ENCODE assay signal across 9 cellular contexts in genomic region chr4:177051473-177052060, GRCh38.
DNase-seq lines count a peak whose midpoint lies in the region; ATAC-seq lines count a peak whose summit lies in the region.
"Had no signal": no experiment of that assay in that cellular context is flagged by ENCODE, and none has a peak within 500 bp of the region (broad histone marks: within the 10 kb centered on the region; RNA-seq: fewer than 3 reads in every experiment).

No MANE protein-coding gene starts in this region.

- H3K4me3 Mint-ChIP-seq in activated CD4-positive, alpha-beta T cell treated with anti-CD3 and anti-CD28 coated beads, Interleukin-2, amount 10 ng/mL, durations not matched to agents 7 days and 5 days, result no peak overlapping the region
- no peak overlapping the region for H3K4me3 Mint-ChIP-seq in natural killer cell treated with Interleukin-12 subunit alpha and Interleukin-12 subunit beta and Interleukin-15 and Interleukin-18, amount 100 ng/mL, for 72 hours
- H3K4me3 Mint-ChIP-seq: dendritic cell treated with granulocyte-macrophage colony-stimulating factor and Interleukin-4, amounts not matched to agents 40 ng/mL and 50 ng/mL, for 4 days had no signal

- no peaks in the 10 kb centered on the region for H3K9me3 Mint-ChIP-seq in activated CD4-positive, alpha-beta T cell treated with anti-CD3 and anti-CD28 coated beads, Interleukin-2, amount 10 ng/mL, durations not matched to agents 7 days and 5 days
- no peaks in the 10 kb centered on the region for H3K9me3 Mint-ChIP-seq in natural killer cell treated with Interleukin-12 subunit alpha and Interleukin-12 subunit beta and Interleukin-15 and Interleukin-18, amount 100 ng/mL, for 72 hours
- H3K9me3 Mint-ChIP-seq: dendritic cell treated with granulocyte-macrophage colony-stimulating factor and Interleukin-4, amounts not matched to agents 40 ng/mL and 50 ng/mL, for 4 days had no signal

- H3K4me1 Mint-ChIP-seq in activated CD4-positive, alpha-beta T cell treated with anti-CD3 and anti-CD28 coated beads, Interleukin-2, amount 10 ng/mL, durations not matched to agents 7 days and 5 days, result no peaks in the 10 kb centered on the region
- no peaks in the 10 kb centered on the region for H3K4me1 Mint-ChIP-seq in natural killer cell treated with Interleukin-12 subunit alpha and Interleukin-12 subunit beta and Interleukin-15 and Interleukin-18, amount 100 ng/mL, for 72 hours (ENCODE audit: low read depth in 2 of 2)

- ATAC-seq in GM21381 (IDR thresholded peaks at IDR 0.05; ENCODE audit: unreplicated experiment), result peak; percentile 75
- peak; percentile 91 for ATAC-seq in HG03520 (IDR thresholded peaks at IDR 0.05; ENCODE audit: unreplicated experiment)
- ATAC-seq in natural killer cell treated with Interleukin-12 subunit alpha and Interleukin-12 subunit beta and Interleukin-15 and Interleukin-18, amount 100 ng/mL, for 72 hours, result no peak

- no peak overlapping the region for H3K27ac Mint-ChIP-seq in activated CD4-positive, alpha-beta T cell treated with anti-CD3 and anti-CD28 coated beads, Interleukin-2, amount 10 ng/mL, durations not matched to agents 7 days and 5 days
- H3K27ac Mint-ChIP-seq in natural killer cell treated with Interleukin-12 subunit alpha and Interleukin-12 subunit beta and Interleukin-15 and Interleukin-18, amount 100 ng/mL, for 72 hours, result no peak overlapping the region
- H3K27ac Mint-ChIP-seq: dendritic cell treated with granulocyte-macrophage colony-stimulating factor and Interleukin-4, amounts not matched to agents 40 ng/mL and 50 ng/mL, for 4 days had no signal

- POLR2A ChIA-PET in activated CD4-positive, alpha-beta T cell treated with anti-CD3 and anti-CD28 coated beads, Interleukin-2, amount 10 ng/mL, durations not matched to agents 7 days and 5 days (lab: Charles Lee), result no interaction called here

- H3K27me3 Mint-ChIP-seq in activated CD4-positive, alpha-beta T cell treated with anti-CD3 and anti-CD28 coated beads, Interleukin-2, amount 10 ng/mL, durations not matched to agents 7 days and 5 days, result peaks cover 7% of the 10 kb centered on the region
- H3K27me3 Mint-ChIP-seq in natural killer cell treated with Interleukin-12 subunit alpha and Interleukin-12 subunit beta and Interleukin-15 and Interleukin-18, amount 100 ng/mL, for 72 hours, result no peaks in the 10 kb centered on the region
- H3K27me3 Mint-ChIP-seq: dendritic cell treated with granulocyte-macrophage colony-stimulating factor and Interleukin-4, amounts not matched to agents 40 ng/mL and 50 ng/mL, for 4 days had no signal

- CTCF ChIA-PET in activated CD4-positive, alpha-beta T cell treated with anti-CD3 and anti-CD28 coated beads, Interleukin-2, amount 10 ng/mL, durations not matched to agents 7 days and 5 days (lab: Charles Lee), result no interaction called here

- DNase-seq in activated CD4-positive, alpha-beta T cell treated with anti-CD3 and anti-CD28 coated beads, Interleukin-2, amount 10 ng/mL, durations not matched to agents 7 days and 5 days, result peak; percentile 39
- no peak for DNase-seq in activated CD4-positive, alpha-beta T cell treated with anti-CD3 and anti-CD28 coated beads for 4 hours
- DNase-seq in SKM-1 (lab: John Stamatoyannopoulos, UW; ENCODE audit: unreplicated experiment), result peak; percentile 36
- DNase-seq in iPS DF 4.7 (ENCODE audit: extremely low read depth, low spot score), result peak; percentile 60
- DNase-seq in natural killer cell treated with Interleukin-12 subunit alpha and Interleukin-12 subunit beta and Interleukin-15 and Interleukin-18, amount 100 ng/mL, for 72 hours (ENCODE audit: low spot score), result no peak
- DNase-seq in dedifferentiated amniotic fluid mesenchymal stem cell (ENCODE audit: extremely low spot score), result no peak

- H3K36me3 Mint-ChIP-seq in activated CD4-positive, alpha-beta T cell treated with anti-CD3 and anti-CD28 coated beads, Interleukin-2, amount 10 ng/mL, durations not matched to agents 7 days and 5 days (ENCODE audit: low read depth), result no peaks in the 10 kb centered on the region
- H3K36me3 Mint-ChIP-seq in natural killer cell treated with Interleukin-12 subunit alpha and Interleukin-12 subunit beta and Interleukin-15 and Interleukin-18, amount 100 ng/mL, for 72 hours, result no peaks in the 10 kb centered on the region

Comparison
In these comparisons a context has a peak if more than half of its experiments do, and no peak if none do; other contexts are left out.
1. DNase-seq: peak in activated CD4-positive, alpha-beta T cell treated with anti-CD3 and anti-CD28 coated beads, Interleukin-2, amount 10 ng/mL, durations not matched to agents 7 days and 5 days (single experiment), SKM-1 (single experiment) and iPS DF 4.7 (single experiment); none in activated CD4-positive, alpha-beta T cell treated with anti-CD3 and anti-CD28 coated beads for 4 hours (0 of 2), natural killer cell treated with Interleukin-12 subunit alpha and Interleukin-12 subunit beta and Interleukin-15 and Interleukin-18, amount 100 ng/mL, for 72 hours (single experiment) and dedifferentiated amniotic fluid mesenchymal stem cell (single experiment).
2. ATAC-seq: peak in GM21381 (single experiment) and HG03520 (single experiment); none in natural killer cell treated with Interleukin-12 subunit alpha and Interleukin-12 subunit beta and Interleukin-15 and Interleukin-18, amount 100 ng/mL, for 72 hours (0 of 2).